1 cellular context compared by ENCODE assay signal in the genomic region with DNA sequence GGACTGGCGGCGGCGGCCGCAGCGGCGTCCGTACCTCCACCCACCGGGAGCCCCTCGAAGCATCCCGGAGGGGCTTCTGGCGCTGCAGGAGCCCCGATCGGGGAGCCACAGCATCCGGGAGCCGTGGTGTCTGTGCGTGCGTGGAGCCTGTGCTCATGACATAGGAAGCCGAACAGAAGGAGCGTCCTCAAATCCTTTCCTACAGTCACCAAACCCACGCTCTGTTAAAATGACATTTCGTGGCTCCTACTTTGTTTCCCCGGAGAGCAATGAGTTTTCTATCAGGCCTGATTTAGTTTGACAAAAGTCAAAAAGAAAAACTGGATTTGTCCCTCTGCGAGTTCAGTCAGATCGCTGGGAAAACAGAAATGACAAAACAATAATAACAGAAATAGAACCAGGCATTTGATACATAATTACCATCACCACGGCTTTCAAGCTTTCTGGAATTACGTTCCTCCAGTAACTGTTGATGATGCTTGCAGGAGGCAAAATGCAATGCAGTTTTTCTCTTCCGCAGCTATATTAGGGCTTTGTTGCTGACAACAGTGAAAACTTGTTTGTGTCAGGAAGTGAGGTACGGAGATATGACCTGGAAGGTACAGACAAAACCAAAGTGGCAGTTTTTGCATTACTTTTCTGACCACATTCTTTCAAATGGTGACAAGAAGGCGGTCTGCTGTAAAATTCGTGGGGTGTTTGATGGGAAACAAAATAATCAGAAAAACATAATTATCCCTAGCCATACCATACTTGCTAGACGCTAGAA.
TF ChIP-seq lines count a peak whose summit lies in the region.

No MANE protein-coding gene starts in this region.

TF ChIP-seq in WTC11, 78 proteins besides CTCF, POLR2A, EP300 and RAD21 (continued from another document):
- TF ChIP-seq, protein P1, sequence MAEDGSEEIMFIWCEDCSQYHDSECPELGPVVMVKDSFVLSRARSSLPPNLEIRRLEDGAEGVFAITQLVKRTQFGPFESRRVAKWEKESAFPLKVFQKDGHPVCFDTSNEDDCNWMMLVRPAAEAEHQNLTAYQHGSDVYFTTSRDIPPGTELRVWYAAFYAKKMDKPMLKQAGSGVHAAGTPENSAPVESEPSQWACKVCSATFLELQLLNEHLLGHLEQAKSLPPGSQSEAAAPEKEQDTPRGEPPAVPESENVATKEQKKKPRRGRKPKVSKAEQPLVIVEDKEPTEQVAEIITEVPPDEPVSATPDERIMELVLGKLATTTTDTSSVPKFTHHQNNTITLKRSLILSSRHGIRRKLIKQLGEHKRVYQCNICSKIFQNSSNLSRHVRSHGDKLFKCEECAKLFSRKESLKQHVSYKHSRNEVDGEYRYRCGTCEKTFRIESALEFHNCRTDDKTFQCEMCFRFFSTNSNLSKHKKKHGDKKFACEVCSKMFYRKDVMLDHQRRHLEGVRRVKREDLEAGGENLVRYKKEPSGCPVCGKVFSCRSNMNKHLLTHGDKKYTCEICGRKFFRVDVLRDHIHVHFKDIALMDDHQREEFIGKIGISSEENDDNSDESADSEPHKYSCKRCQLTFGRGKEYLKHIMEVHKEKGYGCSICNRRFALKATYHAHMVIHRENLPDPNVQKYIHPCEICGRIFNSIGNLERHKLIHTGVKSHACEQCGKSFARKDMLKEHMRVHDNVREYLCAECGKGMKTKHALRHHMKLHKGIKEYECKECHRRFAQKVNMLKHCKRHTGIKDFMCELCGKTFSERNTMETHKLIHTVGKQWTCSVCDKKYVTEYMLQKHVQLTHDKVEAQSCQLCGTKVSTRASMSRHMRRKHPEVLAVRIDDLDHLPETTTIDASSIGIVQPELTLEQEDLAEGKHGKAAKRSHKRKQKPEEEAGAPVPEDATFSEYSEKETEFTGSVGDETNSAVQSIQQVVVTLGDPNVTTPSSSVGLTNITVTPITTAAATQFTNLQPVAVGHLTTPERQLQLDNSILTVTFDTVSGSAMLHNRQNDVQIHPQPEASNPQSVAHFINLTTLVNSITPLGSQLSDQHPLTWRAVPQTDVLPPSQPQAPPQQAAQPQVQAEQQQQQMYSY (CRISPR knock-in tag; IDR thresholded peaks at IDR 0.05): no peak
